8 cellular contexts compared by ENCODE assay signal in genomic region chr11:108009497-108010360, GRCh38. TPM values are rescaled to one million over a fixed set of nuclear protein-coding genes. Genes with fewer than 3 reads are reported as not detected.
DNase-seq lines count a peak whose midpoint lies in the region; ATAC-seq and TF ChIP-seq lines count a peak whose summit lies in the region.

No MANE protein-coding gene starts in this region.

- CTCF ChIA-PET in activated CD4-positive, alpha-beta T cell treated with anti-CD3 and anti-CD28 coated beads, Interleukin-2, amount 10 ng/mL, durations not matched to agents 7 days and 5 days (lab: Charles Lee), result interaction anchor here (0.8 to 2.1 kb wide), 16 partner anchors 10 to 655 kb away, joined by 3 to 11 read pairs (median 4); partner anchors contain the start of gene DDX10

- H3K9me3 ChIP-seq in gastroesophageal sphincter, result no peaks in the 10 kb centered on the region

- TF ChIP-seq EP300 in gastroesophageal sphincter (IDR thresholded peaks at IDR 0.05), result no peak

- TF ChIP-seq CTCF in gastroesophageal sphincter (IDR thresholded peaks at IDR 0.05) (no peak), omental fat pad (IDR thresholded peaks at IDR 0.05) (no peak)

- peak; percentile 11 for DNase-seq in stimulated activated CD4-positive, alpha-beta T cell treated with anti-CD3 and anti-CD28 coated beads, Interleukin-12 subunit alpha, Interleukin-12 subunit beta, amount 100 ng/mL, for 4 hours
- DNase-seq in stimulated activated CD4-positive, alpha-beta T cell treated with anti-CD3 and anti-CD28 coated beads, Interleukin-2, amount 100 ng/mL, for 48 hours, result no peak
- DNase-seq in activated CD4-positive, alpha-beta T cell treated with anti-CD3 and anti-CD28 coated beads, Interleukin-2, amount 10 ng/mL, durations not matched to agents 7 days and 5 days, result peak; percentile 8
- DNase-seq in omental fat pad (ENCODE audit: low spot score) (no peak), NCI-H2227 (lab: John Stamatoyannopoulos, UW; ENCODE audit: unreplicated experiment) (no peak), OCI-M2 (lab: John Stamatoyannopoulos, UW; ENCODE audit: unreplicated experiment) (no peak)

- peak overlapping the region; percentile 97 for H3K4me3 Mint-ChIP-seq in activated CD4-positive, alpha-beta T cell treated with anti-CD3 and anti-CD28 coated beads, Interleukin-2, amount 10 ng/mL, durations not matched to agents 7 days and 5 days

- H3K27ac ChIP-seq in gastroesophageal sphincter, result peak overlapping the region; percentile 88 to 100 (median 97)

- H3K36me3 Mint-ChIP-seq in activated CD4-positive, alpha-beta T cell treated with anti-CD3 and anti-CD28 coated beads, Interleukin-2, amount 10 ng/mL, durations not matched to agents 7 days and 5 days (ENCODE audit: low read depth), result peaks cover 14% of the 10 kb centered on the region

- peaks cover 0 to 57% (median 10%) of the 10 kb centered on the region in 3 donors for H3K4me1 ChIP-seq in gastroesophageal sphincter

- peak overlapping the region; percentile 83 to 92 for H3K4me3 ChIP-seq in gastroesophageal sphincter

- H3K9me3 Mint-ChIP-seq in activated CD4-positive, alpha-beta T cell treated with anti-CD3 and anti-CD28 coated beads, Interleukin-2, amount 10 ng/mL, durations not matched to agents 7 days and 5 days, result no peaks in the 10 kb centered on the region

- TF ChIP-seq POLR2A in gastroesophageal sphincter (IDR thresholded peaks at IDR 0.05), result no peak

- WGBS in gastroesophageal sphincter (ENCODE audit: low coverage in 1 of 2), 2 donors, result 6 to 7% methylated on average over 12 to 13 of the region's 31 CpGs

- ATAC-seq in HG03139 (IDR thresholded peaks at IDR 0.05; ENCODE audit: unreplicated experiment) (peak; percentile 2), gastroesophageal sphincter (peak; percentile 0), omental fat pad (ENCODE audit: low FRiP score) (peak; percentile 13)

- peak overlapping the region; percentile 98 for H3K27ac Mint-ChIP-seq in activated CD4-positive, alpha-beta T cell treated with anti-CD3 and anti-CD28 coated beads, Interleukin-2, amount 10 ng/mL, durations not matched to agents 7 days and 5 days

- POLR2A ChIA-PET in activated CD4-positive, alpha-beta T cell treated with anti-CD3 and anti-CD28 coated beads, Interleukin-2, amount 10 ng/mL, durations not matched to agents 7 days and 5 days (lab: Charles Lee), result interaction anchor here (0.5 kb wide), 1 partner anchor 186 kb away, joined by 3 read pairs; no protein-coding TSS in a partner anchor

- H3K4me1 Mint-ChIP-seq in activated CD4-positive, alpha-beta T cell treated with anti-CD3 and anti-CD28 coated beads, Interleukin-2, amount 10 ng/mL, durations not matched to agents 7 days and 5 days, result peaks cover 15% of the 10 kb centered on the region

- H3K27me3 Mint-ChIP-seq in activated CD4-positive, alpha-beta T cell treated with anti-CD3 and anti-CD28 coated beads, Interleukin-2, amount 10 ng/mL, durations not matched to agents 7 days and 5 days, result no peaks in the 10 kb centered on the region

- no peaks in the 10 kb centered on the region for H3K27me3 ChIP-seq in gastroesophageal sphincter

- H3K36me3 ChIP-seq in gastroesophageal sphincter, result no peaks in the 10 kb centered on the region

RNA-seq across cellular contexts. Expression of gene CUL5, which starts 1.0 kb away (rescaled TPM):
- total RNA-seq in activated CD4-positive, alpha-beta T cell treated with anti-CD3 and anti-CD28 coated beads, Interleukin-2, amount 10 ng/mL, durations not matched to agents 7 days and 5 days, result 10 to 100 TPM; 23.2 to 29.3 TPM
- total RNA-seq in gastroesophageal sphincter (10 to 100 TPM; 33.0 to 38.8 (median 33.8) TPM), omental fat pad (10 to 100 TPM; 21.7 to 44.6 (median 28.1) TPM)

Comparison
In these comparisons a context has a peak if more than half of its experiments do, and no peak if none do; other contexts are left out.
1. DNase-seq: peak in stimulated activated CD4-positive, alpha-beta T cell treated with anti-CD3 and anti-CD28 coated beads, Interleukin-12 subunit alpha, Interleukin-12 subunit beta, amount 100 ng/mL, for 4 hours (single experiment) and activated CD4-positive, alpha-beta T cell treated with anti-CD3 and anti-CD28 coated beads, Interleukin-2, amount 10 ng/mL, durations not matched to agents 7 days and 5 days (single experiment); none in stimulated activated CD4-positive, alpha-beta T cell treated with anti-CD3 and anti-CD28 coated beads, Interleukin-2, amount 100 ng/mL, for 48 hours (0 of 2), omental fat pad (single experiment), NCI-H2227 (single experiment) and OCI-M2 (single experiment).
2. Peak in every context shown above with its lines, with median percentiles within 50 percentile points of each other: ATAC-seq.